1 cellular context compared by ENCODE assay signal in genomic region chr11:67006029-67006884, GRCh38.
A peak's percentile ranks its signal among the peaks of the same experiment; 100 is the strongest.
TF ChIP-seq lines count a peak whose summit lies in the region.

No MANE protein-coding gene starts in this region.

TF ChIP-seq in K562, 482 proteins besides CTCF, POLR2A, EP300 and RAD21 (continued from another document and continues in another):
- TF ChIP-seq CUX1 (CRISPR knock-in tag; IDR thresholded peaks at IDR 0.05): no peak
- TF ChIP-seq MCM7 (IDR thresholded peaks at IDR 0.05): no peak
- no peak for TF ChIP-seq POLR3A (IDR thresholded peaks at IDR 0.05; ENCODE audit: borderline replicate concordance, extremely low read depth, insufficient read depth, insufficient read length)
- peak; percentile 50 for TF ChIP-seq L3MBTL2 (IDR thresholded peaks at IDR 0.05)
- TF ChIP-seq, protein P1, sequence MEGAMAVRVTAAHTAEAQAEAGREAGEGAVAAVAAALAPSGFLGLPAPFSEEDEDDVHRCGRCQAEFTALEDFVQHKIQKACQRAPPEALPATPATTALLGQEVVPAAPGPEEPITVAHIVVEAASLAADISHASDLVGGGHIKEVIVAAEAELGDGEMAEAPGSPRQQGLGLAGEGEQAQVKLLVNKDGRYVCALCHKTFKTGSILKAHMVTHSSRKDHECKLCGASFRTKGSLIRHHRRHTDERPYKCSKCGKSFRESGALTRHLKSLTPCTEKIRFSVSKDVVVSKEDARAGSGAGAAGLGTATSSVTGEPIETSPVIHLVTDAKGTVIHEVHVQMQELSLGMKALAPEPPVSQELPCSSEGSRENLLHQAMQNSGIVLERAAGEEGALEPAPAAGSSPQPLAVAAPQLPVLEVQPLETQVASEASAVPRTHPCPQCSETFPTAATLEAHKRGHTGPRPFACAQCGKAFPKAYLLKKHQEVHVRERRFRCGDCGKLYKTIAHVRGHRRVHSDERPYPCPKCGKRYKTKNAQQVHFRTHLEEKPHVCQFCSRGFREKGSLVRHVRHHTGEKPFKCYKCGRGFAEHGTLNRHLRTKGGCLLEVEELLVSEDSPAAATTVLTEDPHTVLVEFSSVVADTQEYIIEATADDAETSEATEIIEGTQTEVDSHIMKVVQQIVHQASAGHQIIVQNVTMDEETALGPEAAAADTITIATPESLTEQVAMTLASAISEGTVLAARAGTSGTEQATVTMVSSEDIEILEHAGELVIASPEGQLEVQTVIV (CRISPR knock-in tag; IDR thresholded peaks at IDR 0.05; ENCODE audit: borderline replicate concordance): no peak
- TF ChIP-seq ZNF239 (CRISPR knock-in tag; IDR thresholded peaks at IDR 0.05): no peak
- no peak for TF ChIP-seq OTX1 (CRISPR knock-in tag; IDR thresholded peaks at IDR 0.05)
- no peak for TF ChIP-seq E2F8 (IDR thresholded peaks at IDR 0.05; ENCODE audit: low read depth, partially characterized antibody)
- TF ChIP-seq FIP1L1 (IDR thresholded peaks at IDR 0.05; ENCODE audit: low read depth, low read length, poor library complexity, severe bottlenecking): no peak
- TF ChIP-seq GTF2E2 (tag; IDR thresholded peaks at IDR 0.05): no peak
- TF ChIP-seq WHSC1 (IDR thresholded peaks at IDR 0.05; ENCODE audit: low read length): no peak
- TF ChIP-seq HDAC8 (tag; IDR thresholded peaks at IDR 0.05): no peak
- peak; percentile 95 for TF ChIP-seq EHMT2 (IDR thresholded peaks at IDR 0.05)
- no peak for TF ChIP-seq ARNT (IDR thresholded peaks at IDR 0.05)
- no peak; a peak in 1 of 4 replicates for TF ChIP-seq TRIM24 (IDR thresholded peaks at IDR 0.05)
- TF ChIP-seq MEF2A (IDR thresholded peaks at IDR 0.05; ENCODE audit: control insufficient read depth, low read depth, low read length): no peak
- TF ChIP-seq TCF7 (IDR thresholded peaks at IDR 0.05; ENCODE audit: borderline replicate concordance): no peak
- TF ChIP-seq HNRNPL (IDR thresholded peaks at IDR 0.05; ENCODE audit: low read depth, low read length): no peak
- no peak for TF ChIP-seq NEUROD1 (IDR thresholded peaks at IDR 0.05; ENCODE audit: borderline replicate concordance, low read depth, low read length, partially characterized antibody)
- no peak for TF ChIP-seq MCM5 (IDR thresholded peaks at IDR 0.05; ENCODE audit: low read depth)
- no peak for TF ChIP-seq TCF7L2 (IDR thresholded peaks at IDR 0.05; ENCODE audit: low read depth, low read length)
- no peak for TF ChIP-seq BRCA1 (IDR thresholded peaks at IDR 0.05)
- TF ChIP-seq BRCA1 (CRISPR knock-in tag; IDR thresholded peaks at IDR 0.05): no peak
- no peak for TF ChIP-seq ZNF766 (CRISPR knock-in tag; conservative IDR thresholded peaks at IDR 0.05)
- no peak for TF ChIP-seq ZNF780A (CRISPR knock-in tag; IDR thresholded peaks at IDR 0.05)
- TF ChIP-seq, protein P2, sequence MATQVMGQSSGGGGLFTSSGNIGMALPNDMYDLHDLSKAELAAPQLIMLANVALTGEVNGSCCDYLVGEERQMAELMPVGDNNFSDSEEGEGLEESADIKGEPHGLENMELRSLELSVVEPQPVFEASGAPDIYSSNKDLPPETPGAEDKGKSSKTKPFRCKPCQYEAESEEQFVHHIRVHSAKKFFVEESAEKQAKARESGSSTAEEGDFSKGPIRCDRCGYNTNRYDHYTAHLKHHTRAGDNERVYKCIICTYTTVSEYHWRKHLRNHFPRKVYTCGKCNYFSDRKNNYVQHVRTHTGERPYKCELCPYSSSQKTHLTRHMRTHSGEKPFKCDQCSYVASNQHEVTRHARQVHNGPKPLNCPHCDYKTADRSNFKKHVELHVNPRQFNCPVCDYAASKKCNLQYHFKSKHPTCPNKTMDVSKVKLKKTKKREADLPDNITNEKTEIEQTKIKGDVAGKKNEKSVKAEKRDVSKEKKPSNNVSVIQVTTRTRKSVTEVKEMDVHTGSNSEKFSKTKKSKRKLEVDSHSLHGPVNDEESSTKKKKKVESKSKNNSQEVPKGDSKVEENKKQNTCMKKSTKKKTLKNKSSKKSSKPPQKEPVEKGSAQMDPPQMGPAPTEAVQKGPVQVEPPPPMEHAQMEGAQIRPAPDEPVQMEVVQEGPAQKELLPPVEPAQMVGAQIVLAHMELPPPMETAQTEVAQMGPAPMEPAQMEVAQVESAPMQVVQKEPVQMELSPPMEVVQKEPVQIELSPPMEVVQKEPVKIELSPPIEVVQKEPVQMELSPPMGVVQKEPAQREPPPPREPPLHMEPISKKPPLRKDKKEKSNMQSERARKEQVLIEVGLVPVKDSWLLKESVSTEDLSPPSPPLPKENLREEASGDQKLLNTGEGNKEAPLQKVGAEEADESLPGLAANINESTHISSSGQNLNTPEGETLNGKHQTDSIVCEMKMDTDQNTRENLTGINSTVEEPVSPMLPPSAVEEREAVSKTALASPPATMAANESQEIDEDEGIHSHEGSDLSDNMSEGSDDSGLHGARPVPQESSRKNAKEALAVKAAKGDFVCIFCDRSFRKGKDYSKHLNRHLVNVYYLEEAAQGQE (CRISPR knock-in tag; IDR thresholded peaks at IDR 0.05; ENCODE audit: low read depth): no peak
- no peak for TF ChIP-seq PML (IDR thresholded peaks at IDR 0.05; ENCODE audit: low read length)
- TF ChIP-seq ETV1 (tag; conservative IDR thresholded peaks at IDR 0.05; ENCODE audit: low read depth): no peak
- no peak for TF ChIP-seq ZHX1 (conservative IDR thresholded peaks at IDR 0.05; ENCODE audit: low read length)
- TF ChIP-seq USF1 (CRISPR knock-in tag; IDR thresholded peaks at IDR 0.05): peak; percentile 99
- TF ChIP-seq FOXK1 (CRISPR knock-in tag; IDR thresholded peaks at IDR 0.05; ENCODE audit: borderline replicate concordance): no peak
- TF ChIP-seq BACH1 (tag; IDR thresholded peaks at IDR 0.05): no peak
- TF ChIP-seq MAX (CRISPR knock-in tag; IDR thresholded peaks at IDR 0.05): peak; percentile 44; the same call in 1 of the 2 replicates
- peak; percentile 69; the same call in 1 of the 2 replicates for TF ChIP-seq DDX20 (tag; IDR thresholded peaks at IDR 0.05; ENCODE audit: low read depth)
- no peak for TF ChIP-seq SFPQ (IDR thresholded peaks at IDR 0.05; ENCODE audit: low read depth, low read length)
- TF ChIP-seq, protein P3, sequence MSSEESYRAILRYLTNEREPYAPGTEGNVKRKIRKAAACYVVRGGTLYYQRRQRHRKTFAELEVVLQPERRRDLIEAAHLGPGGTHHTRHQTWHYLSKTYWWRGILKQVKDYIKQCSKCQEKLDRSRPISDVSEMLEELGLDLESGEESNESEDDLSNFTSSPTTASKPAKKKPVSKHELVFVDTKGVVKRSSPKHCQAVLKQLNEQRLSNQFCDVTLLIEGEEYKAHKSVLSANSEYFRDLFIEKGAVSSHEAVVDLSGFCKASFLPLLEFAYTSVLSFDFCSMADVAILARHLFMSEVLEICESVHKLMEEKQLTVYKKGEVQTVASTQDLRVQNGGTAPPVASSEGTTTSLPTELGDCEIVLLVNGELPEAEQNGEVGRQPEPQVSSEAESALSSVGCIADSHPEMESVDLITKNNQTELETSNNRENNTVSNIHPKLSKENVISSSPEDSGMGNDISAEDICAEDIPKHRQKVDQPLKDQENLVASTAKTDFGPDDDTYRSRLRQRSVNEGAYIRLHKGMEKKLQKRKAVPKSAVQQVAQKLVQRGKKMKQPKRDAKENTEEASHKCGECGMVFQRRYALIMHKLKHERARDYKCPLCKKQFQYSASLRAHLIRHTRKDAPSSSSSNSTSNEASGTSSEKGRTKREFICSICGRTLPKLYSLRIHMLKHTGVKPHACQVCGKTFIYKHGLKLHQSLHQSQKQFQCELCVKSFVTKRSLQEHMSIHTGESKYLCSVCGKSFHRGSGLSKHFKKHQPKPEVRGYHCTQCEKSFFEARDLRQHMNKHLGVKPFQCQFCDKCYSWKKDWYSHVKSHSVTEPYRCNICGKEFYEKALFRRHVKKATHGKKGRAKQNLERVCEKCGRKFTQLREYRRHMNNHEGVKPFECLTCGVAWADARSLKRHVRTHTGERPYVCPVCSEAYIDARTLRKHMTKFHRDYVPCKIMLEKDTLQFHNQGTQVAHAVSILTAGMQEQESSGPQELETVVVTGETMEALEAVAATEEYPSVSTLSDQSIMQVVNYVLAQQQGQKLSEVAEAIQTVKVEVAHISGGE (CRISPR knock-in tag; IDR thresholded peaks at IDR 0.05): no peak
- no peak for TF ChIP-seq ZNF408 (CRISPR knock-in tag; IDR thresholded peaks at IDR 0.05; ENCODE audit: low read depth)
